In the genomic region with DNA sequence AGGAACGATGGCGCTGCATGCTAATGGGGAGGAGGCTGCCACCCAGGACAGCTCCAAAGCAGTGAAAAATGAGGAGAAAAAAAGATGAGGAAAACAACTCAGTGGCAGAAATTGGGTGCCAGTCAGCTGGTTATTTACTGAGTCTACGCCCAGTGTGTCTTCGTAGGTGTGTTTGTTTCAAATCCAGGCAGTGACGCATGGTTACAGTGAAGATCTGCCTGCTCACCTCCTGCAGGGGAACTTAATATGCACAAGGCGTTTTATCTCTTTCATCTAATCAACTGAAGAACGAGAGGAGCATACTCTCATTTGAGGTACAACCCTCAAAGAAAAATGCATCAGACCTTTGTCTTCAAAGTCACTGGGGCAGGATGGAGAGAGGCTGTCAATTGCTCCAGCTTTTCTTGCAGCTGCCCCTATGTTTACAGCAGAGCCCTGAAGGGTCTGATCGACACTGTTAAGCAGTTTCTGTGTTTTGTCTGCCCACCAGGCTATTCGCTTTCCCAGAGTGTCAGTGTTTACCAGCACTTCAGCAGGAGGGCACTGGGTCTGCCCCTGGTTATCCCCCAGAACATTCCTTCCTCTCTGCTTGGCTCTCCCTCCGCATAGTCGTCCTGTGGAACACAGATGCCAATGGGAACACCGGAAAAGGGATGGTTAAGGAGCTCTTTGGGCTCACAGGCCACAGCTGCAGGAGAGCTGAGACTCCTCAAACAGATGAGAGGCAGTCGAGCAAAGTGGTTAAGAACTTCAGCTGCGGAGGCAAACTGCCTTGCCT, we compare ENCODE assay signal across 16 cellular contexts.
DNase-seq lines count a peak whose midpoint lies in the region; ATAC-seq and TF ChIP-seq lines count a peak whose summit lies in the region.
"Had no signal": no experiment of that assay in that cellular context is flagged by ENCODE, and none has a peak within 500 bp of the region (broad histone marks: within the 10 kb centered on the region; RNA-seq: fewer than 3 reads in every experiment).

No MANE protein-coding gene starts in this region.

- H3K4me3 Mint-ChIP-seq in T-helper 17 cell = no peak overlapping the region
- H3K4me3 Mint-ChIP-seq: HFFc6 had no signal

- H3K9me1 ChIP-seq in IMR-90 (ENCODE audit: insufficient read depth, low read length) = no peaks in the 10 kb centered on the region

- no peak overlapping the region for H2BK120ac ChIP-seq in IMR-90 (ENCODE audit: low read depth, low read length)

- DNase-seq in IMR-90 (no peak), T-helper 17 cell (no peak), esophagus squamous epithelium (lab: John Stamatoyannopoulos, UW) (no peak), GM20000 (ENCODE audit: low spot score) (no peak), NCI-H1694 treated with DMSO at 0.1 percent for 48 hours (lab: John Stamatoyannopoulos, UW) (no peak), NCI-H226 (no peak), NCI-H748 treated with DMSO at 0.1 percent for 48 hours (lab: John Stamatoyannopoulos, UW) (no peak)
- DNase-seq: activated CD4-positive, alpha-beta T cell treated with anti-CD3 and anti-CD28 coated beads for 48 hours; heart left ventricle; HFFc6; NK-92 treated with Interleukin-12 subunit alpha and Interleukin-12 subunit beta, amount 100 ng/mL, for 24 hours; tibial artery had no signal

- CTCF ChIA-PET in IMR-90 (lab: Yijun Ruan, JAX) = no interaction called here

- no peak overlapping the region for H3K14ac ChIP-seq in IMR-90 (replicated peaks; ENCODE audit: low read depth, low read length)

- WGBS in IMR-90 (ENCODE audit: extremely low coverage in 2 of 2, insufficient read length in 1 of 2), 2 experiments = 10% methylated on average over 2 of the region's 14 CpGs; no CpG with 5 or more reads in 1 of the 2 experiments
- WGBS in esophagus squamous epithelium, 2 donors = 47 to 61% methylated on average over 10 to 12 of the region's 14 CpGs

- H3K4me2 ChIP-seq in IMR-90 (ENCODE audit: low read depth, low read length) = no peak overlapping the region; the same call in 1 of the 2 replicates
- H3K4me2 ChIP-seq in parathyroid adenoma (ENCODE audit: low read length) = no peak overlapping the region

- H2AFZ ChIP-seq in IMR-90 (replicated peaks; ENCODE audit: low read length, poor library complexity) = peak overlapping the region; percentile 48
- H2AFZ ChIP-seq in parathyroid adenoma = peak overlapping the region; percentile 15

- no peak; the same call in none of the 2 replicates for ATAC-seq in IMR-90 (ENCODE audit: low read depth)
- ATAC-seq in T-helper 17 cell = peak; percentile 89
- ATAC-seq: heart left ventricle had no signal

- H3K27me3 Mint-ChIP-seq in T-helper 17 cell = no peaks in the 10 kb centered on the region

- peaks cover 11% of the 10 kb centered on the region for H3K4me1 Mint-ChIP-seq in T-helper 17 cell

- H3K9ac ChIP-seq in IMR-90 (ENCODE audit: low read depth, low read length) (no peak overlapping the region), parathyroid adenoma (no peak overlapping the region)

- no peak overlapping the region for H3K56ac ChIP-seq in IMR-90 (ENCODE audit: extremely low read depth, insufficient read depth, low read length)

- no peak overlapping the region for H4K91ac ChIP-seq in IMR-90 (ENCODE audit: insufficient read depth, low read depth, low read length)

- no peak overlapping the region for H2BK5ac ChIP-seq in IMR-90 (ENCODE audit: low read depth, low read length, poor library complexity, severe bottlenecking)

- H3K36me3 Mint-ChIP-seq in T-helper 17 cell (ENCODE audit: low read depth) = no peaks in the 10 kb centered on the region

- TF ChIP-seq CTCF in IMR-90 (conservative IDR thresholded peaks at IDR 0.05; ENCODE audit: low read depth, low read length) = no peak
- TF ChIP-seq CTCF in esophagus squamous epithelium (IDR thresholded peaks at IDR 0.05) = no peak
- no peak for TF ChIP-seq CTCF in parathyroid adenoma (IDR thresholded peaks at IDR 0.05)
- no peak for TF ChIP-seq CTCF in GM20000 (IDR thresholded peaks at IDR 0.05; ENCODE audit: extremely low read depth, missing control alignments)

- no peak overlapping the region for H3K27ac ChIP-seq in IMR-90 (ENCODE audit: insufficient read depth, low read length)
- peak overlapping the region in 3 of 4 donors; percentile 5 to 52 (median 11) for H3K27ac ChIP-seq in esophagus squamous epithelium
- no peak overlapping the region for H3K27ac ChIP-seq in parathyroid adenoma
- H3K27ac ChIP-seq: ascending aorta, C4-2B, heart left ventricle, SK-N-MC, tibial artery had no signal

- H3K27ac Mint-ChIP-seq in T-helper 17 cell = no peak overlapping the region
- H3K27ac Mint-ChIP-seq: HFFc6 had no signal

- no peaks in the 10 kb centered on the region for H4K20me1 ChIP-seq in IMR-90 (ENCODE audit: insufficient read depth, low read length)

- intact Hi-C loops in IMR-90 (cut with micrococcal nuclease) (no loop called here), esophagus squamous epithelium (cut with DNase I) (no loop called here)

- H3K4me1 ChIP-seq in IMR-90 (ENCODE audit: control insufficient read depth, insufficient read depth, low read length) (peaks cover 2% of the 10 kb centered on the region; the same call in 1 of the 2 replicates), esophagus squamous epithelium (peaks cover 0 to 26% (median 3%) of the 10 kb centered on the region in 3 donors), parathyroid adenoma (peaks cover 3% of the 10 kb centered on the region)
- H3K4me1 ChIP-seq: ascending aorta, tibial artery had no signal

- no peaks in the 10 kb centered on the region for H3K79me1 ChIP-seq in IMR-90 (ENCODE audit: low read depth in 1 of 2, low read length in 2 of 2)

- no peak overlapping the region for H2BK15ac ChIP-seq in IMR-90 (ENCODE audit: low read depth, low read length)

- no peak overlapping the region for H2AK5ac ChIP-seq in IMR-90 (ENCODE audit: low read depth, low read length)

- H2AK9ac ChIP-seq in IMR-90 (replicated peaks; ENCODE audit: low read depth, low read length, poor library complexity) = no peak overlapping the region

- H3K27me3 ChIP-seq in IMR-90 (ENCODE audit: control insufficient read depth, insufficient read depth, low read length) = peaks cover 17% of the 10 kb centered on the region
- H3K27me3 ChIP-seq in esophagus squamous epithelium = no peaks in the 10 kb centered on the region
- H3K27me3 ChIP-seq in parathyroid adenoma (ENCODE audit: control insufficient read depth, insufficient read depth, low read length) = no peaks in the 10 kb centered on the region
- H3K27me3 ChIP-seq: ascending aorta, heart left ventricle, tibial artery had no signal

- TF ChIP-seq RAD21 in IMR-90 (IDR thresholded peaks at IDR 0.05; ENCODE audit: low read length) = no peak

- no peak overlapping the region for H3K4ac ChIP-seq in IMR-90 (ENCODE audit: low read depth, low read length)

- H3K18ac ChIP-seq in IMR-90 (ENCODE audit: low read depth, low read length) = no peak overlapping the region

- no peak overlapping the region for H4K5ac ChIP-seq in IMR-90 (ENCODE audit: low read depth, low read length)

- POLR2A ChIA-PET in IMR-90 (lab: Charles Lee; ENCODE audit: unreplicated experiment) = no interaction called here

- no TSS peak for BruUV-seq in IMR-90 (replicated peaks; lab: Mats Ljungman, UMichigan)

- TF ChIP-seq POLR2A in IMR-90 (IDR thresholded peaks at IDR 0.05; ENCODE audit: low read depth, low read length) = no peak
- no peak for TF ChIP-seq POLR2A in esophagus squamous epithelium (IDR thresholded peaks at IDR 0.05)

- H3K23ac ChIP-seq in IMR-90 (ENCODE audit: low read depth, low read length) = 0 out of 2 replicates have a peak overlapping the region, but pooled peaks have one; percentile 31

- H3K36me3 ChIP-seq in IMR-90 (ENCODE audit: control insufficient read depth, insufficient read depth, low read length) (no peaks in the 10 kb centered on the region), esophagus squamous epithelium (no peaks in the 10 kb centered on the region), parathyroid adenoma (ENCODE audit: control insufficient read depth, insufficient read depth, low read length) (no peaks in the 10 kb centered on the region)
- H3K36me3 ChIP-seq: ascending aorta, heart left ventricle, tibial artery had no signal

- no peak overlapping the region for H3K4me3 ChIP-seq in IMR-90 (ENCODE audit: insufficient read depth, low read depth, low read length)
- H3K4me3 ChIP-seq in esophagus squamous epithelium = no peak overlapping the region
- no peak overlapping the region for H3K4me3 ChIP-seq in parathyroid adenoma (ENCODE audit: low read depth, low read length)
- H3K4me3 ChIP-seq: ascending aorta, heart left ventricle, SK-N-MC, tibial artery had no signal

- H3K9me3 ChIP-seq in IMR-90 (ENCODE audit: control insufficient read depth, insufficient read depth, low read length) = no peaks in the 10 kb centered on the region
- no peaks in the 10 kb centered on the region for H3K9me3 ChIP-seq in T-helper 17 cell (ENCODE audit: control insufficient read depth, low read length, poor library complexity, severe bottlenecking)
- H3K9me3 ChIP-seq in esophagus squamous epithelium = no peaks in the 10 kb centered on the region
- H3K9me3 ChIP-seq in parathyroid adenoma (ENCODE audit: control insufficient read depth, low read length) = no peaks in the 10 kb centered on the region
- H3K9me3 ChIP-seq: ascending aorta, heart left ventricle, tibial artery had no signal

- no peak overlapping the region for H2BK20ac ChIP-seq in IMR-90 (ENCODE audit: low read depth, low read length)

- H4K8ac ChIP-seq in IMR-90 (ENCODE audit: low read depth in 2 of 2, low read length in 2 of 2) = no peak overlapping the region

- in situ Hi-C loops in IMR-90 (cut with MboI; ENCODE audit: low sequenced_read_pairs) = no loop called here

- dilution Hi-C loops in IMR-90 (cut with HindIII; ENCODE audit: low sequenced_read_pairs, unreplicated experiment) = no loop called here

- H3K79me2 ChIP-seq in parathyroid adenoma = no peaks in the 10 kb centered on the region

TF ChIP-seq in IMR-90, 13 proteins besides CTCF, POLR2A, EP300 and RAD21 (continues in another document):
- TF ChIP-seq RFX5 (IDR thresholded peaks at IDR 0.05; ENCODE audit: low read depth, low read length) = no peak
- TF ChIP-seq CHD1 (IDR thresholded peaks at IDR 0.05; ENCODE audit: low read depth, low read length) = no peak
- TF ChIP-seq MAZ (IDR thresholded peaks at IDR 0.05; ENCODE audit: borderline replicate concordance, low read depth, low read length) = no peak
- TF ChIP-seq MXI1 (IDR thresholded peaks at IDR 0.05; ENCODE audit: borderline replicate concordance, low read depth, low read length) = no peak
- no peak for TF ChIP-seq CEBPB (IDR thresholded peaks at IDR 0.05; ENCODE audit: low read depth, low read length)
- TF ChIP-seq, protein P1, sequence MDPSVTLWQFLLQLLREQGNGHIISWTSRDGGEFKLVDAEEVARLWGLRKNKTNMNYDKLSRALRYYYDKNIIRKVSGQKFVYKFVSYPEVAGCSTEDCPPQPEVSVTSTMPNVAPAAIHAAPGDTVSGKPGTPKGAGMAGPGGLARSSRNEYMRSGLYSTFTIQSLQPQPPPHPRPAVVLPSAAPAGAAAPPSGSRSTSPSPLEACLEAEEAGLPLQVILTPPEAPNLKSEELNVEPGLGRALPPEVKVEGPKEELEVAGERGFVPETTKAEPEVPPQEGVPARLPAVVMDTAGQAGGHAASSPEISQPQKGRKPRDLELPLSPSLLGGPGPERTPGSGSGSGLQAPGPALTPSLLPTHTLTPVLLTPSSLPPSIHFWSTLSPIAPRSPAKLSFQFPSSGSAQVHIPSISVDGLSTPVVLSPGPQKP (IDR thresholded peaks at IDR 0.05; ENCODE audit: borderline replicate concordance, low read depth, low read length) = no peak
- no peak for TF ChIP-seq NFE2L2 (IDR thresholded peaks at IDR 0.05; ENCODE audit: low read depth, low read length)

Comparison
In these comparisons a context has a peak if more than half of its experiments do, and no peak if none do; other contexts are left out.
1. H3K27ac ChIP-seq: peak in esophagus squamous epithelium (3 of 4); none in IMR-90 (single experiment) and parathyroid adenoma (single experiment).